Comparison of ENCODE assay signal across 10 cellular contexts in the genomic region with DNA sequence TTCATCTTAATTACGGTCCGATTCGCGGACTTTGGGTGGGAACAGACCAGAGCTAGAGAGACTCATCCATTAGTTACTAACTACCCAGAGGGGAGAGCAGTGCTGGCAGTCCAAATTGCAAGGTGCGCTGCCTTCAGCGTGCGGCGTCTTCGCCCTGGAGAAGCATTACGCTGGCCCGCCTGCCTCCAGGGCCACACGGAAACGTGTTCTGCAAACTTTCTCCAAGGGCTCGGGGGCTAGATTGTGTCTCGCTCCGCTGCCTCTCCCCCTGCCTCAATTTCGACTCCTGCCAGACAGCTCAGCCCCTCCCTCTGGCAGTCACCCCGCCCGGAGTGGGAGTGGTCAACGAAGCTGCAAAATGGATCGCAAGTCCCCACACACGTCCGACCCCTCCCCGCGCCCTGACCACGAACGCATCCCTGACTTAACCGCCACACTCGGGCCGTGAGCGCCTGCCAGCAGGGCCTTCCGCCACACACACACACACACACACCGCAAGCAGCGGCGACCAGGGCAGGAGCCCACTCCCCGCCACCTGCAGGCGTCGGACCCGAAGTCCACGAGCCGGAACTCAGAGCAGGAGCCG. TPM values are rescaled to one million over a fixed set of nuclear protein-coding genes. Genes with fewer than 3 reads are reported as not detected.
DNase-seq lines count a peak whose midpoint lies in the region; ATAC-seq and TF ChIP-seq lines count a peak whose summit lies in the region.
"Had no signal": no experiment of that assay in that cellular context is flagged by ENCODE, and none has a peak within 500 bp of the region (broad histone marks: within the 10 kb centered on the region; RNA-seq: fewer than 3 reads in every experiment).

No MANE protein-coding gene starts in this region.

- TF ChIP-seq CTCF in activated B cell treated with CpG ODN at 0.5 μM for 24 hours (IDR thresholded peaks at IDR 0.05) (no peak), type B pancreatic cell (conservative IDR thresholded peaks at IDR 0.05) (no peak)

- POLR2A ChIA-PET in activated B cell treated with CpG ODN at 0.5 μM for 24 hours (lab: Charles Lee): interaction anchor here (0.6 kb wide), 1 partner anchor 46 kb away, joined by 3 read pairs; no protein-coding TSS in a partner anchor

- peaks cover 32% of the 10 kb centered on the region for H3K27me3 Mint-ChIP-seq in activated naive CD4-positive, alpha-beta T cell treated with anti-CD3 and anti-CD28 coated beads, Interleukin-2, amount 50 U/mL, for 24 hours
- H3K27me3 Mint-ChIP-seq in activated B cell treated with CpG ODN at 0.5 μM for 24 hours (peaks cover 20% of the 10 kb centered on the region), type B pancreatic cell (peaks cover 81% of the 10 kb centered on the region)

- no peaks in the 10 kb centered on the region for H3K36me3 Mint-ChIP-seq in activated naive CD4-positive, alpha-beta T cell treated with anti-CD3 and anti-CD28 coated beads, Interleukin-2, amount 50 U/mL, for 24 hours
- no peaks in the 10 kb centered on the region for H3K36me3 Mint-ChIP-seq in activated B cell treated with CpG ODN at 0.5 μM for 24 hours (ENCODE audit: low read depth)
- H3K36me3 Mint-ChIP-seq in type B pancreatic cell: no peaks in the 10 kb centered on the region
- H3K36me3 Mint-ChIP-seq: activated naive CD4-positive, alpha-beta T cell treated with anti-CD3 and anti-CD28 coated beads, Interleukin-2, amount 50 U/mL, for 72 hours had no signal

- no peaks in the 10 kb centered on the region for H3K9me3 Mint-ChIP-seq in activated naive CD4-positive, alpha-beta T cell treated with anti-CD3 and anti-CD28 coated beads, Interleukin-2, amount 50 U/mL, for 24 hours
- no peaks in the 10 kb centered on the region for H3K9me3 Mint-ChIP-seq in activated B cell treated with CpG ODN at 0.5 μM for 24 hours
- no peaks in the 10 kb centered on the region for H3K9me3 Mint-ChIP-seq in type B pancreatic cell
- H3K9me3 Mint-ChIP-seq: activated naive CD4-positive, alpha-beta T cell treated with anti-CD3 and anti-CD28 coated beads, Interleukin-2, amount 50 U/mL, for 72 hours had no signal

- CTCF ChIA-PET in activated B cell treated with CpG ODN at 0.5 μM for 24 hours (lab: Charles Lee): no interaction called here

- H3K27ac Mint-ChIP-seq in activated naive CD4-positive, alpha-beta T cell treated with anti-CD3 and anti-CD28 coated beads, Interleukin-2, amount 50 U/mL, for 24 hours: no peak overlapping the region
- H3K27ac Mint-ChIP-seq in activated B cell treated with CpG ODN at 0.5 μM for 24 hours: no peak overlapping the region
- no peak overlapping the region for H3K27ac Mint-ChIP-seq in type B pancreatic cell
- H3K27ac Mint-ChIP-seq: activated naive CD4-positive, alpha-beta T cell treated with anti-CD3 and anti-CD28 coated beads, Interleukin-2, amount 50 U/mL, for 72 hours had no signal

- ATAC-seq in activated B cell treated with CpG ODN at 0.5 μM for 24 hours (ENCODE audit: low read depth) (no peak), GM21619 (IDR thresholded peaks at IDR 0.05; ENCODE audit: unreplicated experiment) (no peak)

- peak overlapping the region; percentile 60 for H3K4me3 Mint-ChIP-seq in activated naive CD4-positive, alpha-beta T cell treated with anti-CD3 and anti-CD28 coated beads, Interleukin-2, amount 50 U/mL, for 24 hours
- H3K4me3 Mint-ChIP-seq in activated B cell treated with CpG ODN at 0.5 μM for 24 hours: peak overlapping the region; percentile 73
- peak overlapping the region; percentile 82 for H3K4me3 Mint-ChIP-seq in type B pancreatic cell

- H3K4me1 Mint-ChIP-seq in activated naive CD4-positive, alpha-beta T cell treated with anti-CD3 and anti-CD28 coated beads, Interleukin-2, amount 50 U/mL, for 24 hours: peaks cover 14% of the 10 kb centered on the region
- H3K4me1 Mint-ChIP-seq in activated B cell treated with CpG ODN at 0.5 μM for 24 hours (peaks cover 21% of the 10 kb centered on the region), type B pancreatic cell (ENCODE audit: unreplicated experiment) (no peaks in the 10 kb centered on the region)

- no peak for DNase-seq in activated naive CD4-positive, alpha-beta T cell treated with anti-CD3 and anti-CD28 coated beads, Interleukin-2, amount 50 U/mL, for 16 hours
- DNase-seq in activated B cell treated with CpG ODN at 0.5 μM for 24 hours (peak; percentile 15), left kidney (ENCODE audit: low read depth, low spot score) (peak; percentile 14), type B pancreatic cell (ENCODE audit: extremely low spot score, unreplicated experiment) (no peak), NCI-H2227 treated with DMSO at 0.1 percent for 48 hours (lab: John Stamatoyannopoulos, UW) (no peak), NCI-H187 treated with DMSO at 0.1 percent for 48 hours (lab: John Stamatoyannopoulos, UW) (no peak)
- DNase-seq: hippocampal formation had no signal

- intact Hi-C loops in activated B cell treated with CpG ODN at 0.5 μM for 24 hours (cut with micrococcal nuclease): no loop called here

RNA-seq across cellular contexts. Expression of gene NKAP, which starts 47.0 kb away (rescaled TPM):
- total RNA-seq in activated B cell treated with CpG ODN at 0.5 μM for 24 hours (11.6 and 11.9 TPM in 2 replicates), type B pancreatic cell (ENCODE audit: low replicate concordance) (7.0 and 9.1 TPM in 2 replicates)

Comparison
In these comparisons a context has a peak if more than half of its experiments do, and no peak if none do; other contexts are left out.
1. DNase-seq: peak in activated B cell treated with CpG ODN at 0.5 μM for 24 hours (single experiment) and left kidney (single experiment); none in activated naive CD4-positive, alpha-beta T cell treated with anti-CD3 and anti-CD28 coated beads, Interleukin-2, amount 50 U/mL, for 16 hours (single experiment), type B pancreatic cell (single experiment), NCI-H2227 treated with DMSO at 0.1 percent for 48 hours (single experiment) and NCI-H187 treated with DMSO at 0.1 percent for 48 hours (single experiment).
2. Peak in every context shown above with its lines, with median percentiles within 50 percentile points of each other: H3K4me3 Mint-ChIP-seq.